Comparison of ENCODE assay signal across 8 cellular contexts in genomic region chr5:18465833-18466681, GRCh38.
DNase-seq lines count a peak whose midpoint lies in the region; ATAC-seq lines count a peak whose summit lies in the region.

No MANE protein-coding gene starts in this region.

- ATAC-seq in GM18861 (IDR thresholded peaks at IDR 0.05; ENCODE audit: unreplicated experiment) (peak; percentile 65), HG03060 (IDR thresholded peaks at IDR 0.05; ENCODE audit: low read depth, unreplicated experiment) (peak; percentile 62), esophagus mucosa (peak; percentile 33)
- no peak for ATAC-seq in activated CD4-positive, CD25-positive, alpha-beta regulatory T cell treated with anti-CD3 and anti-CD28 coated beads, Interleukin-2, amount 50 U/mL, for 24 hours

- DNase-seq in Ammon's horn (ENCODE audit: low spot score), result peak; percentile 80
- DNase-seq in NCI-H2081 (lab: John Stamatoyannopoulos, UW), result peak; percentile 86 to 88
- DNase-seq in UCSD-AML1 (lab: John Stamatoyannopoulos, UW; ENCODE audit: unreplicated experiment), result peak; percentile 11
- DNase-seq in occipital lobe (lab: John Stamatoyannopoulos, UW), result peak; percentile 37

Comparison
In these comparisons a context has a peak if more than half of its experiments do, and no peak if none do; other contexts are left out.
1. DNase-seq: peak in every context shown above with its lines; median percentile 87 in NCI-H2081; 80 in Ammon's horn; 37 in occipital lobe; 11 in UCSD-AML1.
2. ATAC-seq: peak in GM18861 (single experiment), HG03060 (single experiment) and esophagus mucosa (single experiment); none in activated CD4-positive, CD25-positive, alpha-beta regulatory T cell treated with anti-CD3 and anti-CD28 coated beads, Interleukin-2, amount 50 U/mL, for 24 hours (0 of 2).